ENCODE assay signal across 8 cellular contexts in the genomic region with DNA sequence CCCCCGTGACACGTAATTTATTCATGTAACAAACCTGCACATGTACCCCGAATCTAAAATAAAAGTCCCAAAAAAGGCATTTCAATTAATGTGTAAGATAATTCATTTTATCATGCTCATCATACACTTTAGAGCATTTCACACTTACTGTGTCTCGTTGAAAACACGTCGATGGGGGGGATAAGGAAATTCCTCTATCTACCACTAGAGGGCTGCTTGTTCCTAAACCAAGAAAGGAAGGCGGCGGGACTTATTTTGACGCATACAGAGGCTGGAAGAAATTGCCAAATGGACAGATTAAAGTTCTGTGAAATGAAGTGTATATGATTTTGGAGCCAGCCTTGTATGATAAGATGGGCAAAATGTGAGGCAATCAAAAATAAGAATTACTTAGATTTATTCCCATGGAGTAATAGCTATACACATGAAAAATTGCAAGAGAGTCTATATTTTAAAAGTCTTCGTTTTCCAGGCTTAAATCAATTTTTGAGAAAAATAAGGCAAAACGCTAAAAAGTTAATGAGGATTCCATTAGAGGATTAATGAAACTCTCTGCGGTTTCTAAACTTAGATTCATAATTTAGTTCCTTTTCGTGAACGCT.
DNase-seq lines count a peak whose midpoint lies in the region; ATAC-seq lines count a peak whose summit lies in the region.

No MANE protein-coding gene starts in this region.

- H3K4me1 ChIP-seq in trophoblast cell (ENCODE audit: control insufficient read depth in 1 of 2, insufficient read depth in 2 of 2, low read length in 2 of 2): no peaks in the 10 kb centered on the region

- H2BK120ac ChIP-seq in trophoblast cell (ENCODE audit: insufficient read depth, low read length, poor library complexity): no peak overlapping the region

- H3K4me3 ChIP-seq in trophoblast cell (ENCODE audit: low read depth, low read length): no peak overlapping the region

- no peak overlapping the region for H3K18ac ChIP-seq in trophoblast cell (ENCODE audit: low read length)

- peak; percentile 45 for ATAC-seq in HG02981 (IDR thresholded peaks at IDR 0.05; ENCODE audit: unreplicated experiment)

- no peaks in the 10 kb centered on the region for H3K79me1 ChIP-seq in trophoblast cell (ENCODE audit: low read length)

- H3K36me3 ChIP-seq in trophoblast cell (ENCODE audit: control insufficient read depth in 1 of 2, insufficient read depth in 2 of 2, low read length in 2 of 2): no peaks in the 10 kb centered on the region

- no peaks in the 10 kb centered on the region for H3K79me2 ChIP-seq in trophoblast cell (ENCODE audit: control insufficient read depth, insufficient read depth, low read length, poor library complexity)

- H3K9ac ChIP-seq in trophoblast cell (ENCODE audit: low read length): no peak overlapping the region

- H2BK5ac ChIP-seq in trophoblast cell (ENCODE audit: low read depth, low read length, poor library complexity): no peak overlapping the region

- H4K8ac ChIP-seq in trophoblast cell (ENCODE audit: low read depth, low read length): no peak overlapping the region

- no peak overlapping the region for H3K4me2 ChIP-seq in trophoblast cell (ENCODE audit: low read length)

- H3K4ac ChIP-seq in trophoblast cell (ENCODE audit: low read depth, low read length): no peak overlapping the region

- no peak overlapping the region for H3K14ac ChIP-seq in trophoblast cell (ENCODE audit: low read length)

- no peak overlapping the region for H3K27ac ChIP-seq in trophoblast cell (ENCODE audit: low read depth, low read length)

- WGBS in trophoblast cell (ENCODE audit: extremely low coverage, insufficient coverage, insufficient read length): no CpG with 5 or more reads among the region's 14 CpGs

- H2AK5ac ChIP-seq in trophoblast cell (ENCODE audit: low read length): no peak overlapping the region

- no peaks in the 10 kb centered on the region for H3K9me3 ChIP-seq in trophoblast cell (ENCODE audit: insufficient read depth, low read depth, low read length)

- H4K91ac ChIP-seq in trophoblast cell (ENCODE audit: low read depth, low read length): no peak overlapping the region

- H4K12ac ChIP-seq in trophoblast cell (ENCODE audit: low read depth, low read length): no peak overlapping the region

- H2AFZ ChIP-seq in trophoblast cell (ENCODE audit: insufficient read depth, low read length, poor library complexity): no peak overlapping the region

- H2BK12ac ChIP-seq in trophoblast cell (ENCODE audit: low read length): no peak overlapping the region

- H3K27me3 ChIP-seq in trophoblast cell (ENCODE audit: insufficient read depth, low read length): no peaks in the 10 kb centered on the region

- H3K23ac ChIP-seq in trophoblast cell (ENCODE audit: low read length): no peak overlapping the region

- DNase-seq in NOMO-1 treated with DMSO at 0.1 percent for 48 hours (lab: John Stamatoyannopoulos, UW; ENCODE audit: unreplicated experiment) (peak; percentile 25), NOMO-1 treated with dmso at 0.1 percent for 144 hours (lab: John Stamatoyannopoulos, UW; ENCODE audit: unreplicated experiment) (no peak), SHP77 treated with DMSO at 0.1 percent for 48 hours (lab: John Stamatoyannopoulos, UW) (peak; percentile 32), fibroblast of peridontal ligament (ENCODE audit: extremely low read depth) (peak; percentile 59), trophoblast cell (peak; percentile 45 to 76), NCI-H2227 (lab: John Stamatoyannopoulos, UW; ENCODE audit: unreplicated experiment) (no peak), NCI-H128 (lab: John Stamatoyannopoulos, UW; ENCODE audit: unreplicated experiment) (no peak)

Comparison
In these comparisons a context has a peak if more than half of its experiments do, and no peak if none do; other contexts are left out.
1. DNase-seq: peak in NOMO-1 treated with DMSO at 0.1 percent for 48 hours (single experiment), SHP77 treated with DMSO at 0.1 percent for 48 hours (single experiment), fibroblast of peridontal ligament (single experiment) and trophoblast cell (2 of 2); none in NOMO-1 treated with dmso at 0.1 percent for 144 hours (single experiment), NCI-H2227 (single experiment) and NCI-H128 (single experiment).